ENCODE assay signal across 1 cellular context in genomic region chr1:116711061-116711582, GRCh38.
TF ChIP-seq lines count a peak whose summit lies in the region.

No MANE protein-coding gene starts in this region.

TF ChIP-seq in neural cell, 6 proteins besides CTCF, POLR2A, EP300 and RAD21 (continued from another document):
- TF ChIP-seq EZH2 (IDR thresholded peaks at IDR 0.05; ENCODE audit: borderline replicate concordance, insufficient read depth, low read length, poor library complexity, severe bottlenecking): no peak
- no peak for TF ChIP-seq MXI1 (conservative IDR thresholded peaks at IDR 0.05; ENCODE audit: poor library complexity, severe bottlenecking)
TF ChIP-seq in neural cell: peak in this region for 0.
